ENCODE assay signal across 19 cellular contexts in the genomic region with DNA sequence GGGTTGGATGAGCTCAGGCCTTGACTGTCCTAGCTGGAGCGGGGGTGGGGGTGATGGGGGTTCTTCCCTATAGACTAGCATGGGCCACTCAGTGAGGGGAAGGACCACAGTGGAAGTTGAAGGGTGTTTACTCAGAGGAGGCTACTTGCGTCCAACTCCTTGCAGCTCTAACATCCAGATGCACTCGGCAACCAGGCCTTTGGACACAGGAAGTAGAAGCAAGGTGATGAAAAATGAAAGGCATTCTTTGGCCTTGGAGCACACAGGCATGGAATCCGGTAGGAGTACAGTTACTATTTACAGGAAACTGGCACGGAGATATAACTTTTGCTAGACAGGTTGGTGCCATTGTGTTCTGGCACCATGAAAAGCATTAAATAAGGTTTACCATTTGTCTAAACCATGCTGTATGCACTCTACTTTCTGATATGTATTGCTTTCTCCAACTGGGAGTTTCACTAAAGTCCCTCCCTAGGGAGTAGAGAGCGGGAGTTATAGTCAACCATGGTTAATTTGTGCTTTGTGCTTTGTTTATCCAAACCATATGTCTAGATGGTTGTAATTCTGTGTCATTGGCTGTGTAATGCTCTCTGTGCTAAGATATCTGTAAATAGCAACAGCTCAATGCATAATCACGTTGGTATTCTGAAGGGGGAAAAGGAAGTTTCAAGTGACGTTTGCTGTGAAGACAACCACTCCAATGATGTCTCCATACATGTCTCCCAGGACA.
DNase-seq lines count a peak whose midpoint lies in the region; ATAC-seq and TF ChIP-seq lines count a peak whose summit lies in the region.
"Had no signal": no experiment of that assay in that cellular context is flagged by ENCODE, and none has a peak within 500 bp of the region (broad histone marks: within the 10 kb centered on the region; RNA-seq: fewer than 3 reads in every experiment).

No MANE protein-coding gene starts in this region.

- peaks cover 14% of the 10 kb centered on the region for H3K9me1 ChIP-seq in IMR-90 (ENCODE audit: insufficient read depth, low read length)

- in situ Hi-C loops in IMR-90 (cut with MboI; ENCODE audit: low sequenced_read_pairs) = no loop called here

- no peaks in the 10 kb centered on the region for H3K79me2 ChIP-seq in mesendoderm (ENCODE audit: control insufficient read depth, insufficient read depth, low read length)

- no peak; the same call in 1 of the 2 replicates for TF ChIP-seq RAD21 in IMR-90 (IDR thresholded peaks at IDR 0.05; ENCODE audit: low read length)

- H3K14ac ChIP-seq in IMR-90 (replicated peaks; ENCODE audit: low read depth, low read length) = peak overlapping the region; percentile 93

- H3K4me1 ChIP-seq in IMR-90 (ENCODE audit: control insufficient read depth, insufficient read depth, low read length) = peaks cover 19% of the 10 kb centered on the region
- no peaks in the 10 kb centered on the region for H3K4me1 ChIP-seq in mesendoderm (ENCODE audit: control insufficient read depth, low read depth, low read length)
- H3K4me1 ChIP-seq: A549, tibial artery had no signal

- peak overlapping the region; percentile 96 for H3K18ac ChIP-seq in IMR-90 (ENCODE audit: low read depth, low read length)
- H3K18ac ChIP-seq in mesendoderm (ENCODE audit: low read length) = no peak overlapping the region

- H2AFZ ChIP-seq in IMR-90 (replicated peaks; ENCODE audit: low read length, poor library complexity) = peak overlapping the region; percentile 80

- no peaks in the 10 kb centered on the region for H3K9me3 ChIP-seq in IMR-90 (ENCODE audit: control insufficient read depth, insufficient read depth, low read length)
- H3K9me3 ChIP-seq: gastrocnemius medialis, tibial artery had no signal

- POLR2A ChIA-PET in AG04449 (lab: Yijun Ruan, JAX) = interaction anchor here (1.1 to 1.8 kb wide), 3 partner anchors 8 to 10 kb away, joined by 3 to 10 read pairs (median 5); no protein-coding TSS in a partner anchor
- POLR2A ChIA-PET in IMR-90 (lab: Charles Lee; ENCODE audit: unreplicated experiment) = interaction anchor here (1.5 kb wide), 1 partner anchor 10 kb away, joined by 3 read pairs; no protein-coding TSS in a partner anchor

- peak overlapping the region; percentile 7 for H2AK9ac ChIP-seq in IMR-90 (replicated peaks; ENCODE audit: low read depth, low read length, poor library complexity)

- H4K91ac ChIP-seq in IMR-90 (ENCODE audit: insufficient read depth, low read depth, low read length) = peak overlapping the region; percentile 90

- H3K56ac ChIP-seq in IMR-90 (ENCODE audit: extremely low read depth, insufficient read depth, low read length) (peak overlapping the region; percentile 91), mesendoderm (ENCODE audit: low read length) (no peak overlapping the region)

- H4K5ac ChIP-seq in IMR-90 (ENCODE audit: low read depth, low read length) = peak overlapping the region; percentile 92
- no peak overlapping the region for H4K5ac ChIP-seq in mesendoderm (ENCODE audit: low read length)

- H2BK20ac ChIP-seq in IMR-90 (ENCODE audit: low read depth, low read length) = peak overlapping the region; percentile 97

- dilution Hi-C loops in IMR-90 (cut with HindIII; ENCODE audit: low sequenced_read_pairs, unreplicated experiment) = no loop called here

- no peaks in the 10 kb centered on the region for H3K27me3 ChIP-seq in IMR-90 (ENCODE audit: control insufficient read depth, insufficient read depth, low read length)
- no peaks in the 10 kb centered on the region for H3K27me3 ChIP-seq in mesendoderm (ENCODE audit: insufficient read depth, low read length, poor library complexity)
- H3K27me3 ChIP-seq: gastrocnemius medialis, tibial artery had no signal

- H3K4ac ChIP-seq in IMR-90 (ENCODE audit: low read depth, low read length) (peak overlapping the region; percentile 95), mesendoderm (ENCODE audit: low read depth, low read length) (no peak overlapping the region)

- H3K27ac ChIP-seq in IMR-90 (ENCODE audit: insufficient read depth, low read length) = peak overlapping the region; percentile 89
- H3K27ac ChIP-seq in mesendoderm (ENCODE audit: low read depth, low read length) = no peak overlapping the region
- H3K27ac ChIP-seq: A549, gastrocnemius medialis, RWPE1, tibial artery had no signal

- H2BK5ac ChIP-seq in IMR-90 (ENCODE audit: low read depth, low read length, poor library complexity, severe bottlenecking) = peak overlapping the region; percentile 98
- H2BK5ac ChIP-seq in mesendoderm (ENCODE audit: low read length) = no peak overlapping the region

- H3K23ac ChIP-seq in IMR-90 (ENCODE audit: low read depth, low read length) = peak overlapping the region; percentile 96
- H3K23ac ChIP-seq in mesendoderm (ENCODE audit: low read length) = no peak overlapping the region

- H3K4me3 ChIP-seq in AG04449 (ENCODE audit: low read depth, low read length) (no peak overlapping the region), IMR-90 (ENCODE audit: insufficient read depth, low read depth, low read length) (no peak overlapping the region; the same call in 1 of the 2 replicates), mesendoderm (ENCODE audit: low read length) (no peak overlapping the region)
- H3K4me3 ChIP-seq: A549, gastrocnemius medialis, GM12878, tibial artery had no signal

- H2AK5ac ChIP-seq in IMR-90 (ENCODE audit: low read depth, low read length) (peak overlapping the region; percentile 25), mesendoderm (ENCODE audit: low read length) (no peak overlapping the region)

- no CpG with 5 or more reads among the region's 8 CpGs for WGBS in IMR-90 (ENCODE audit: extremely low coverage in 2 of 2, insufficient read length in 1 of 2), 2 experiments
- WGBS in mesendoderm (ENCODE audit: extremely low coverage, insufficient coverage, low lambda C conversion rate) = no CpG with 5 or more reads among the region's 8 CpGs

- peaks cover 3 to 18% of the 10 kb centered on the region in 2 experiments; a peak in 2 of 4 replicates for H3K79me1 ChIP-seq in IMR-90 (ENCODE audit: low read depth in 1 of 2, low read length in 2 of 2)
- no peaks in the 10 kb centered on the region for H3K79me1 ChIP-seq in mesendoderm (ENCODE audit: low read length)

- TF ChIP-seq POLR2A in IMR-90 (IDR thresholded peaks at IDR 0.05; ENCODE audit: low read depth, low read length) = no peak

- H4K20me1 ChIP-seq in IMR-90 (ENCODE audit: insufficient read depth, low read length) = no peaks in the 10 kb centered on the region

- peak; percentile 93 for ATAC-seq in IMR-90 (ENCODE audit: low read depth)
- no peak for ATAC-seq in HG02981 (IDR thresholded peaks at IDR 0.05; ENCODE audit: unreplicated experiment)
- ATAC-seq: A549, gastrocnemius medialis, GM12878 had no signal

- H3K4me2 ChIP-seq in IMR-90 (ENCODE audit: low read depth, low read length) = peak overlapping the region; percentile 73
- no peak overlapping the region for H3K4me2 ChIP-seq in mesendoderm (ENCODE audit: low read length)
- H3K4me2 ChIP-seq: A549 had no signal

- H3K36me3 ChIP-seq in IMR-90 (ENCODE audit: control insufficient read depth, insufficient read depth, low read length) (no peaks in the 10 kb centered on the region), mesendoderm (ENCODE audit: control insufficient read depth, insufficient read depth, low read length) (no peaks in the 10 kb centered on the region)
- H3K36me3 ChIP-seq: gastrocnemius medialis, tibial artery had no signal

- CTCF ChIA-PET in AG04449 (lab: Yijun Ruan, JAX) (no interaction called here), IMR-90 (lab: Yijun Ruan, JAX) (interaction anchor here (0.8 to 1.4 kb wide), 5 partner anchors 10 to 169 kb away, joined by 3 to 6 read pairs (median 4); no protein-coding TSS in a partner anchor)

- intact Hi-C loops in IMR-90 (cut with micrococcal nuclease) = loop anchor here (1.0 to 5.0 kb wide), 4 partner anchors 10 to 1183 kb away; a partner anchor contains a TSS

- H3K9ac ChIP-seq in IMR-90 (ENCODE audit: low read depth, low read length) = no peak overlapping the region
- no peak overlapping the region for H3K9ac ChIP-seq in mesendoderm (ENCODE audit: low read length)

- no peak for TF ChIP-seq CTCF in AG04449 (IDR thresholded peaks at IDR 0.05; ENCODE audit: insufficient read depth, low read length, missing control alignments)
- no peak for TF ChIP-seq CTCF in IMR-90 (conservative IDR thresholded peaks at IDR 0.05; ENCODE audit: low read depth, low read length)

- peak; percentile 97 for DNase-seq in AG04449 (ENCODE audit: low read depth, low spot score)
- DNase-seq in IMR-90 = peak; percentile 98
- peak; percentile 49 for DNase-seq in astrocyte of the hippocampus (ENCODE audit: low read depth, low spot score)
- peak; percentile 59 for DNase-seq in hepatic stellate cell (ENCODE audit: low spot score)
- no peak for DNase-seq in mesendoderm
- no peak for DNase-seq in NK-92 treated with Interleukin-12 subunit alpha and Interleukin-12 subunit beta, amount 100 ng/mL, for 24 hours (lab: John Stamatoyannopoulos, UW)
- no peak for DNase-seq in DMS53 (lab: John Stamatoyannopoulos, UW)
- DNase-seq: activated CD8-positive, alpha-beta memory T cell treated with anti-CD3 and anti-CD28 coated beads, Interleukin-2, amount 50 U/mL, for 4 hours; cortex of kidney; gastrocnemius medialis; KBM-7; midbrain; NCI-H524; posterior cingulate gyrus; tibial artery had no signal

- H4K8ac ChIP-seq in IMR-90 (ENCODE audit: low read depth in 2 of 2, low read length in 2 of 2) (peak overlapping the region; percentile 93 to 95), mesendoderm (ENCODE audit: low read depth, low read length) (no peak overlapping the region)

- BruUV-seq in IMR-90 (replicated peaks; lab: Mats Ljungman, UMichigan) = TSS peak; percentile 88

- H2BK120ac ChIP-seq in IMR-90 (ENCODE audit: low read depth, low read length) (peak overlapping the region; percentile 98), mesendoderm (ENCODE audit: low read depth, low read length) (no peak overlapping the region)

- H2BK15ac ChIP-seq in IMR-90 (ENCODE audit: low read depth, low read length) = peak overlapping the region; percentile 89; the same call in 2 of the 3 replicates
- no peak overlapping the region for H2BK15ac ChIP-seq in mesendoderm (replicated peaks; ENCODE audit: low read depth)

TF ChIP-seq in IMR-90, 13 proteins besides CTCF, POLR2A, EP300 and RAD21 (continues in another document):
- no peak for TF ChIP-seq MAFK (IDR thresholded peaks at IDR 0.05; ENCODE audit: low read depth, low read length)
- TF ChIP-seq MAZ (IDR thresholded peaks at IDR 0.05; ENCODE audit: borderline replicate concordance, low read depth, low read length) = no peak
- TF ChIP-seq, protein P1, sequence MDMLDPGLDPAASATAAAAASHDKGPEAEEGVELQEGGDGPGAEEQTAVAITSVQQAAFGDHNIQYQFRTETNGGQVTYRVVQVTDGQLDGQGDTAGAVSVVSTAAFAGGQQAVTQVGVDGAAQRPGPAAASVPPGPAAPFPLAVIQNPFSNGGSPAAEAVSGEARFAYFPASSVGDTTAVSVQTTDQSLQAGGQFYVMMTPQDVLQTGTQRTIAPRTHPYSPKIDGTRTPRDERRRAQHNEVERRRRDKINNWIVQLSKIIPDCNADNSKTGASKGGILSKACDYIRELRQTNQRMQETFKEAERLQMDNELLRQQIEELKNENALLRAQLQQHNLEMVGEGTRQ (IDR thresholded peaks at IDR 0.05; ENCODE audit: low read depth, low read length) = no peak

Comparison
In these comparisons a context has a peak if more than half of its experiments do, and no peak if none do; other contexts are left out.
1. DNase-seq: peak in AG04449 (single experiment), IMR-90 (single experiment), astrocyte of the hippocampus (single experiment) and hepatic stellate cell (single experiment); none in mesendoderm (single experiment), NK-92 treated with Interleukin-12 subunit alpha and Interleukin-12 subunit beta, amount 100 ng/mL, for 24 hours (single experiment) and DMS53 (single experiment).